ENCODE assay signal across 20 cellular contexts in the genomic region with DNA sequence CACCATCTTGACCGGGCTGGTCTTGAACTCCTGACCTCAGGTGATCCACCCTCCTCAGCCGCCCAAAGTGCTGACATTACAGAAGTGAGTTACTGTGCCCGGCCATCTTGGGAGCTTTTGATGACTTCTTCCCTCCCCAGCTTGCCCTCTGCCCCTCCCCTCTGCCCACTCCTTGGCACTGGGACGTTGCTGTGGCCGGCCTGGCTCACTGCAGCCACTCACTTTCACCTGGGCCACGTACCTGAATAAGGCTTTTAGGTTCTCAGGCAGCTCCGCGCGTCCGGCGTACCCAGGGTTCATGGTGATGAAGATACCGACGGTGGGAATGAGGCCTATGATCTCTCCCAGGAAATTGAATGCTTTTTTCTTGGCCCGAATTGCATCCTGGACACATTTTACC.
"Had no signal": no experiment of that assay in that cellular context is flagged by ENCODE, and none has a peak within 500 bp of the region (broad histone marks: within the 10 kb centered on the region; RNA-seq: fewer than 3 reads in every experiment).

No MANE protein-coding gene starts in this region.

- H3K4me1 ChIP-seq: Peyer's patch, SJSA1 had no signal

- DNase-seq: activated CD4-positive, alpha-beta T cell treated with anti-CD3 and anti-CD28 coated beads for 4 hours; activated CD4-positive, alpha-beta T cell treated with anti-CD3 and anti-CD28 coated beads, Interleukin-2, amount 50 U/mL, for 4 hours; activated CD8-positive, alpha-beta memory T cell treated with anti-CD3 and anti-CD28 coated beads, Interleukin-2, amount 50 U/mL, for 48 hours; activated CD8-positive, alpha-beta T cell treated with anti-CD3 and anti-CD28 coated beads, Interleukin-2, amount 10 ng/mL, durations not matched to agents 7 days and 5 days; activated T-cell treated with anti-CD3 and anti-CD28 coated beads, Interleukin-2, amount 50 U/mL, for 1 hour; Karpas-422; MM.1S; NCI-H1105; NCI-H1436; NCI-H1694 treated with DMSO at 0.1 percent for 48 hours; NCI-H2081; NCI-H510A treated with DMSO at 0.1 percent for 48 hours; NCI-H69; NK-92 treated with Interleukin-12 subunit alpha and Interleukin-12 subunit beta, amount 100 ng/mL, for 24 hours; SHP77; SW 1271 had no signal

- H3K4me3 ChIP-seq: Peyer's patch, SJSA1 had no signal

- ATAC-seq: activated CD4-positive, CD25-positive, alpha-beta regulatory T cell treated with anti-CD3 and anti-CD28 coated beads, Interleukin-2, amount 50 U/mL, for 24 hours; activated CD8-positive, alpha-beta T cell treated with anti-CD3 and anti-CD28 coated beads, Interleukin-2, amount 10 ng/mL, durations not matched to agents 7 days and 5 days; SK-N-SH treated with all-trans-retinoic acid at 6 μM for 48 hours had no signal

- H3K27me3 ChIP-seq: Peyer's patch, SJSA1 had no signal

- H3K9me3 ChIP-seq: Peyer's patch, SJSA1 had no signal

- H3K27ac ChIP-seq: Peyer's patch, SJSA1 had no signal

- H3K36me3 ChIP-seq: Peyer's patch, SJSA1 had no signal
